In genomic region chr11:79242616-79243015, GRCh38 we compare ENCODE assay signal across 23 cellular contexts.
DNase-seq lines count a peak whose midpoint lies in the region; ATAC-seq, FAIRE-seq and TF ChIP-seq lines count a peak whose summit lies in the region.
"Had no signal": no experiment of that assay in that cellular context is flagged by ENCODE, and none has a peak within 500 bp of the region (broad histone marks: within the 10 kb centered on the region; RNA-seq: fewer than 3 reads in every experiment).

No MANE protein-coding gene starts in this region.

- TF ChIP-seq CTCF in astrocyte of the spinal cord (IDR thresholded peaks at IDR 0.05; ENCODE audit: low read depth, low read length) (no peak), tibial artery (IDR thresholded peaks at IDR 0.05) (no peak)

- no peak overlapping the region for H3K4me2 ChIP-seq in mesenchymal stem cell (ENCODE audit: low read length, poor library complexity, severe bottlenecking)
- H3K4me2 ChIP-seq: KMS-11 had no signal

- in situ Hi-C loops in astrocyte of the spinal cord (cut with HindIII; ENCODE audit: low sequenced_read_pairs) = no loop called here

- 80% methylated on average over 3 of the region's 3 CpGs for WGBS in mesenchymal stem cell

- TF ChIP-seq POLR2A in GM12892 (IDR thresholded peaks at IDR 0.05; ENCODE audit: low read depth, low read length) = no peak
- no peak for TF ChIP-seq POLR2A in GM12891 (IDR thresholded peaks at IDR 0.05; ENCODE audit: low read depth, low read length)

- H3K4me3 ChIP-seq in astrocyte of the spinal cord (ENCODE audit: low read depth, low read length) = no peak overlapping the region
- no peak overlapping the region for H3K4me3 ChIP-seq in mesenchymal stem cell (ENCODE audit: insufficient read depth in 1 of 2, low read depth in 1 of 2, low read length in 2 of 2)
- no peak overlapping the region for H3K4me3 ChIP-seq in tibial artery

- no peak overlapping the region for H3K18ac ChIP-seq in mesenchymal stem cell (ENCODE audit: low read depth in 1 of 2, low read length in 2 of 2)

- no peak overlapping the region for H3K14ac ChIP-seq in mesenchymal stem cell (ENCODE audit: low read length in 2 of 2)

- H2BK12ac ChIP-seq in mesenchymal stem cell (ENCODE audit: low read length in 2 of 2) = no peak overlapping the region

- H2AFZ ChIP-seq in mesenchymal stem cell (ENCODE audit: low read depth, low read length) = no peak overlapping the region

- H4K91ac ChIP-seq in mesenchymal stem cell (ENCODE audit: low read length) = no peak overlapping the region

- H3K9me3 ChIP-seq in mesenchymal stem cell (ENCODE audit: control insufficient read depth, low read length) (no peaks in the 10 kb centered on the region), tibial artery (no peaks in the 10 kb centered on the region)
- H3K9me3 ChIP-seq: BE2C had no signal

- H3K23ac ChIP-seq in mesenchymal stem cell (ENCODE audit: low read length in 2 of 2) = no peak overlapping the region

- peak; percentile 17 for FAIRE-seq in GM12892 (lab: Jason Lieb, UNC)
- FAIRE-seq in GM12891 (lab: Jason Lieb, UNC) = no peak
- FAIRE-seq: D721Med, G401.6, GM18507 had no signal

- H2BK5ac ChIP-seq in mesenchymal stem cell (ENCODE audit: low read depth, low read length, poor library complexity, severe bottlenecking) = no peak overlapping the region

- no peak for DNase-seq in GM12892 (ENCODE audit: insufficient read length)
- peak; percentile 63 for DNase-seq in astrocyte of the spinal cord (ENCODE audit: low read depth, low spot score)
- DNase-seq in mesenchymal stem cell = no peak
- no peak for DNase-seq in tibial artery
- DNase-seq in GM12891 (ENCODE audit: insufficient read length, low spot score) = no peak
- DNase-seq: BE2C; CD8-positive, alpha-beta T cell; DMS79 treated with DMSO at 0.1 percent for 48 hours; GOT3; HFFc6; NCI-H1436; NCI-H2029; NCI-H2171; NCI-H446 treated with DMSO at 0.1 percent for 48 hours; NCI-H748 treated with DMSO at 0.1 percent for 48 hours; OCI-M1; SIG-M5 had no signal

- H3K27me3 ChIP-seq in mesenchymal stem cell (ENCODE audit: control insufficient read depth in 1 of 2, insufficient read depth in 1 of 2, low read length in 2 of 2) = no peaks in the 10 kb centered on the region
- no peaks in the 10 kb centered on the region for H3K27me3 ChIP-seq in tibial artery
- H3K27me3 ChIP-seq: BE2C had no signal

- no peaks in the 10 kb centered on the region for H3K79me1 ChIP-seq in mesenchymal stem cell (replicated peaks; ENCODE audit: low read length, poor library complexity, severe bottlenecking)

- H3K4me1 ChIP-seq in mesenchymal stem cell (ENCODE audit: control insufficient read depth, insufficient read depth, low read depth, low read length) = peaks cover 17% of the 10 kb centered on the region
- H3K4me1 ChIP-seq in tibial artery = peaks cover 0 to 57% (median 32%) of the 10 kb centered on the region in 4 donors
- H3K4me1 ChIP-seq: BE2C had no signal

- H3K27ac ChIP-seq in mesenchymal stem cell (ENCODE audit: low read length, poor library complexity, severe bottlenecking) = peak overlapping the region; percentile 44
- H3K27ac ChIP-seq in tibial artery = peak overlapping the region; percentile 78
- H3K27ac ChIP-seq: KMS-11 had no signal

- no peak overlapping the region for H2BK15ac ChIP-seq in mesenchymal stem cell (ENCODE audit: low read depth, poor library complexity, severe bottlenecking)

- no peak overlapping the region for H4K8ac ChIP-seq in mesenchymal stem cell (ENCODE audit: low read length)

- intact Hi-C loops in tibial artery (cut with DNase I; ENCODE audit: low total_unique reads) = loop anchor here (10.0 kb wide), 1 partner anchor 192 kb away; no protein-coding TSS in a partner anchor

- H3K36me3 ChIP-seq in mesenchymal stem cell (ENCODE audit: control insufficient read depth in 1 of 2, insufficient read depth in 2 of 2, low read depth in 1 of 2, low read length in 2 of 2) (no peaks in the 10 kb centered on the region), tibial artery (no peaks in the 10 kb centered on the region)
- H3K36me3 ChIP-seq: BE2C had no signal

- H2BK120ac ChIP-seq in mesenchymal stem cell (ENCODE audit: low read depth, low read length) = no peak overlapping the region

- ATAC-seq in HG02588 (IDR thresholded peaks at IDR 0.05; ENCODE audit: unreplicated experiment) (no peak), GM18868 (IDR thresholded peaks at IDR 0.05; ENCODE audit: unreplicated experiment) (no peak)
- ATAC-seq: CD8-positive, alpha-beta T cell had no signal

- no peak overlapping the region for H3K9ac ChIP-seq in mesenchymal stem cell (ENCODE audit: low read length)
- H3K9ac ChIP-seq: KMS-11 had no signal

- H3K4ac ChIP-seq in mesenchymal stem cell (ENCODE audit: low read depth in 1 of 2, low read length in 2 of 2) = no peak overlapping the region

- peak overlapping the region; percentile 65 for H2AK5ac ChIP-seq in mesenchymal stem cell (ENCODE audit: low read length, severe bottlenecking)

TF ChIP-seq in GM12891, 5 proteins besides CTCF, POLR2A, EP300 and RAD21:
- TF ChIP-seq SPI1 (IDR thresholded peaks at IDR 0.05; ENCODE audit: low read depth, low read length) (no peak), POU2F2 (IDR thresholded peaks at IDR 0.05; ENCODE audit: low read depth, low read length) (no peak), TAF1 (IDR thresholded peaks at IDR 0.05; ENCODE audit: low read depth, low read length) (no peak), PAX5 (IDR thresholded peaks at IDR 0.05; ENCODE audit: insufficient read depth, low read length, severe bottlenecking) (no peak), POLR2AphosphoS5 (IDR thresholded peaks at IDR 0.05; ENCODE audit: low read depth, low read length) (no peak)
